ENCODE assay signal across 1 cellular context in the genomic region with DNA sequence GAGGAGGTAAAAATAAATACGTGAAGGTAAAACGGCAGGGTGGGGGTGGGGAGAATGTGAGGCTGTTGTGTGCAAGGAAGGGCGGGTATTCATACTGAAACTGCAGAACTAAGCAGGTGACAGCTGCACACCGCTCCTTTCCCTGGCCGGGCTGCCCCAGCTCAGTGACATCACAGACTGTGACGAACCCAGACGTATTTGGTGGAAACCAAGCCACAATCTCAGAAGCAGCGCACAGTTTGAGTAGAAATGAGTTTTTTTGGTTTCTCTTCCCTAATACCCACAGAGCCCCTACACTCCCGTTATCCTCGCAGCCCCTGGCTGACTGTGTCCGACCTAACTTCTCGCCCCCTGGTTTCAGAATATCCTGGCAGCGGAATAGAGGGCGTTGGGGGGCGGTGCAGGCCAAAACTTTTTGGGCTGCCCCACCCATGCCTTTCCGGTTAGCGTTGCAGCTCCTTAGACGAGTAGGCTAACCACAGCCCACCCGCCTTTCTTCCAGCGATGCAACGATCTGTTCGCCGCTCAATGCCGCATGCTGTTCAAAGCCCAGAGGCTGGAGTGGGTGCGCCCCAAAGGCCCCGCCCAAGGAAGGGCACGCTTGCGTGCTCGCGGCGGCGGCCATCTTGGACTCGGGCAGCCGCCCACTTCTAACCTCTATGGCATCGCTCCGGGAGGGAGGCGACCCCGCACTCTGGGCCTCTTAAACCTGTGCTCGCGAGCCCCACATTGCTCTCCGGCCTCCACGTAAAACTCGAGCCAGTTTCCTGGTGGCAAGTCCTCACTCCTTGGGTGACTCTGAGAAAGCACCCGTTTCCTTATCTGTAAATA.
TF ChIP-seq lines count a peak whose summit lies in the region.

No MANE protein-coding gene starts in this region.

TF ChIP-seq in HepG2, 621 proteins besides CTCF, POLR2A, EP300 and RAD21 (continued from another document and continues in another):
- TF ChIP-seq, protein P1, sequence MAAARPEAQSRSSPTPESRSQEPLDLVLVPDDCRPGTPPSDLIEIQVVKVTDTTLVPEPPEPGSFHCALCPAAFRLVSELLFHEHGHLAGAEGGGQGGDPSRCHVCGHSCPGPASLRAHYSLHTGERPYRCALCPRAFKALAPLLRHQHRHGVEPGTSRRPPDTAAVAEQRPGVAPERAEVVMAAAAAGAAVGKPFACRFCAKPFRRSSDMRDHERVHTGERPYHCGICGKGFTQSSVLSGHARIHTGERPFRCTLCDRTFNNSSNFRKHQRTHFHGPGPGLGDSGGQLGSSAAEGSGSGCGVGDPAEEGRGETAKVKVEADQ (CRISPR knock-in tag; IDR thresholded peaks at IDR 0.05; ENCODE audit: borderline replicate concordance), result no peak
- TF ChIP-seq NFIC (IDR thresholded peaks at IDR 0.05; ENCODE audit: low read length) (no peak), ZNF180 (CRISPR knock-in tag; IDR thresholded peaks at IDR 0.05; ENCODE audit: borderline replicate concordance, low read depth) (no peak), ZEB1 (IDR thresholded peaks at IDR 0.05; ENCODE audit: insufficient replicate concordance, low read depth) (no peak), KDM2A (CRISPR knock-in tag; IDR thresholded peaks at IDR 0.05; ENCODE audit: borderline replicate concordance, low read depth) (peak; percentile 97), ONECUT2 (CRISPR knock-in tag; IDR thresholded peaks at IDR 0.05) (peak; percentile 41; the same call in 1 of the 2 replicates), ZNF335 (CRISPR knock-in tag; IDR thresholded peaks at IDR 0.05) (peak; percentile 78; the same call in 1 of the 2 replicates), MTA3 (CRISPR knock-in tag; IDR thresholded peaks at IDR 0.05) (no peak), EED (CRISPR knock-in tag; IDR thresholded peaks at IDR 0.05) (no peak), ZNF333 (CRISPR knock-in tag; IDR thresholded peaks at IDR 0.05; ENCODE audit: borderline replicate concordance) (no peak), ZNF510 (CRISPR knock-in tag; IDR thresholded peaks at IDR 0.05; ENCODE audit: low read depth) (no peak), CCAR2 (optimal IDR thresholded peaks at IDR 0.05; ENCODE audit: low read depth, low read length) (no peak), SNRNP70 (IDR thresholded peaks at IDR 0.05; ENCODE audit: low read depth, low read length) (no peak), KDM4B (CRISPR knock-in tag; IDR thresholded peaks at IDR 0.05) (peak; percentile 58; the same call in 1 of the 2 replicates), TEAD3 (CRISPR knock-in tag; optimal IDR thresholded peaks at IDR 0.05; ENCODE audit: borderline replicate concordance) (no peak), EZH2 (conservative IDR thresholded peaks at IDR 0.05; ENCODE audit: low read depth, low read length) (no peak), ZNF282 (IDR thresholded peaks at IDR 0.05; ENCODE audit: partially characterized antibody) (no peak), MEIS2 (CRISPR knock-in tag; IDR thresholded peaks at IDR 0.05) (0 out of 2 replicates have a peak, but pooled peaks have one; percentile 16), ZSCAN29 (CRISPR knock-in tag; conservative IDR thresholded peaks at IDR 0.05) (0 out of 2 replicates have a peak, but pooled peaks have one; percentile 20), HNRNPH1 (optimal IDR thresholded peaks at IDR 0.05; ENCODE audit: low read depth, low read length) (no peak), SETDB1 (CRISPR knock-in tag; IDR thresholded peaks at IDR 0.05; ENCODE audit: borderline replicate concordance) (no peak), TP53 (CRISPR knock-in tag; conservative IDR thresholded peaks at IDR 0.05) (0 out of 2 replicates have a peak, but pooled peaks have one; percentile 39), CBX5 (CRISPR knock-in tag; IDR thresholded peaks at IDR 0.05; ENCODE audit: borderline replicate concordance) (peak; percentile 38; the same call in 1 of the 2 replicates), SAP130 (CRISPR knock-in tag; IDR thresholded peaks at IDR 0.05; ENCODE audit: low read depth) (peak; percentile 77), ZNF83 (CRISPR knock-in tag; IDR thresholded peaks at IDR 0.05; ENCODE audit: borderline replicate concordance) (no peak), ZNF460 (CRISPR knock-in tag; IDR thresholded peaks at IDR 0.05; ENCODE audit: borderline replicate concordance) (no peak), GPN1 (CRISPR knock-in tag; IDR thresholded peaks at IDR 0.05; ENCODE audit: borderline replicate concordance) (no peak), PRPF4 (IDR thresholded peaks at IDR 0.05; ENCODE audit: low read depth, low read length, poor library complexity, severe bottlenecking) (no peak), IRF2 (CRISPR knock-in tag; IDR thresholded peaks at IDR 0.05) (no peak), RORA (CRISPR knock-in tag; IDR thresholded peaks at IDR 0.05) (no peak), ZNF780A (CRISPR knock-in tag; IDR thresholded peaks at IDR 0.05) (no peak), CCDC6 (CRISPR knock-in tag; IDR thresholded peaks at IDR 0.05) (no peak; the same call in 1 of the 2 replicates), ZNF292 (CRISPR knock-in tag; IDR thresholded peaks at IDR 0.05; ENCODE audit: borderline replicate concordance, low read depth) (peak; percentile 42; the same call in 1 of the 2 replicates), ZNF138 (CRISPR knock-in tag; IDR thresholded peaks at IDR 0.05; ENCODE audit: low read depth) (no peak)
- TF ChIP-seq, protein P2, sequence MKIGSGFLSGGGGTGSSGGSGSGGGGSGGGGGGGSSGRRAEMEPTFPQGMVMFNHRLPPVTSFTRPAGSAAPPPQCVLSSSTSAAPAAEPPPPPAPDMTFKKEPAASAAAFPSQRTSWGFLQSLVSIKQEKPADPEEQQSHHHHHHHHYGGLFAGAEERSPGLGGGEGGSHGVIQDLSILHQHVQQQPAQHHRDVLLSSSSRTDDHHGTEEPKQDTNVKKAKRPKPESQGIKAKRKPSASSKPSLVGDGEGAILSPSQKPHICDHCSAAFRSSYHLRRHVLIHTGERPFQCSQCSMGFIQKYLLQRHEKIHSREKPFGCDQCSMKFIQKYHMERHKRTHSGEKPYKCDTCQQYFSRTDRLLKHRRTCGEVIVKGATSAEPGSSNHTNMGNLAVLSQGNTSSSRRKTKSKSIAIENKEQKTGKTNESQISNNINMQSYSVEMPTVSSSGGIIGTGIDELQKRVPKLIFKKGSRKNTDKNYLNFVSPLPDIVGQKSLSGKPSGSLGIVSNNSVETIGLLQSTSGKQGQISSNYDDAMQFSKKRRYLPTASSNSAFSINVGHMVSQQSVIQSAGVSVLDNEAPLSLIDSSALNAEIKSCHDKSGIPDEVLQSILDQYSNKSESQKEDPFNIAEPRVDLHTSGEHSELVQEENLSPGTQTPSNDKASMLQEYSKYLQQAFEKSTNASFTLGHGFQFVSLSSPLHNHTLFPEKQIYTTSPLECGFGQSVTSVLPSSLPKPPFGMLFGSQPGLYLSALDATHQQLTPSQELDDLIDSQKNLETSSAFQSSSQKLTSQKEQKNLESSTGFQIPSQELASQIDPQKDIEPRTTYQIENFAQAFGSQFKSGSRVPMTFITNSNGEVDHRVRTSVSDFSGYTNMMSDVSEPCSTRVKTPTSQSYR (CRISPR knock-in tag; IDR thresholded peaks at IDR 0.05; ENCODE audit: borderline replicate concordance), result no peak
- TF ChIP-seq, protein P3, sequence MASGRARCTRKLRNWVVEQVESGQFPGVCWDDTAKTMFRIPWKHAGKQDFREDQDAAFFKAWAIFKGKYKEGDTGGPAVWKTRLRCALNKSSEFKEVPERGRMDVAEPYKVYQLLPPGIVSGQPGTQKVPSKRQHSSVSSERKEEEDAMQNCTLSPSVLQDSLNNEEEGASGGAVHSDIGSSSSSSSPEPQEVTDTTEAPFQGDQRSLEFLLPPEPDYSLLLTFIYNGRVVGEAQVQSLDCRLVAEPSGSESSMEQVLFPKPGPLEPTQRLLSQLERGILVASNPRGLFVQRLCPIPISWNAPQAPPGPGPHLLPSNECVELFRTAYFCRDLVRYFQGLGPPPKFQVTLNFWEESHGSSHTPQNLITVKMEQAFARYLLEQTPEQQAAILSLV (CRISPR knock-in tag; IDR thresholded peaks at IDR 0.05; ENCODE audit: borderline replicate concordance), result peak; percentile 82; the same call in 1 of the 2 replicates
- TF ChIP-seq, protein P4, sequence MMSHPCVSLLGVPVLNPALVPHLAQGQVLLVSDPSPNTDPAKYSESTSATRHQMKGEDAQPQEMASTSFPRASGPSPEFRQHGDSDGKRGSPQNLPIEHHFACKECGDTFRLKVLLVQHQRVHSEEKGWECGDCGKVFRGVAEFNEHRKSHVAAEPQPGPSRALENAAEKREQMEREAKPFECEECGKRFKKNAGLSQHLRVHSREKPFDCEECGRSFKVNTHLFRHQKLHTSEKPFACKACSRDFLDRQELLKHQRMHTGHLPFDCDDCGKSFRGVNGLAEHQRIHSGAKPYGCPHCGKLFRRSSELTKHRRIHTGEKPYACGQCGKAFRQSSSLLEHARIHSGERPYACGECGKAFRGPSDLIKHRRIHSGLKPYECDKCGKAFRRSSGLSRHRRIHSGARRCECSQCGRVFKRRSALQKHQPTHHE (CRISPR knock-in tag; IDR thresholded peaks at IDR 0.05; ENCODE audit: borderline replicate concordance), result no peak
- TF ChIP-seq, protein P5, sequence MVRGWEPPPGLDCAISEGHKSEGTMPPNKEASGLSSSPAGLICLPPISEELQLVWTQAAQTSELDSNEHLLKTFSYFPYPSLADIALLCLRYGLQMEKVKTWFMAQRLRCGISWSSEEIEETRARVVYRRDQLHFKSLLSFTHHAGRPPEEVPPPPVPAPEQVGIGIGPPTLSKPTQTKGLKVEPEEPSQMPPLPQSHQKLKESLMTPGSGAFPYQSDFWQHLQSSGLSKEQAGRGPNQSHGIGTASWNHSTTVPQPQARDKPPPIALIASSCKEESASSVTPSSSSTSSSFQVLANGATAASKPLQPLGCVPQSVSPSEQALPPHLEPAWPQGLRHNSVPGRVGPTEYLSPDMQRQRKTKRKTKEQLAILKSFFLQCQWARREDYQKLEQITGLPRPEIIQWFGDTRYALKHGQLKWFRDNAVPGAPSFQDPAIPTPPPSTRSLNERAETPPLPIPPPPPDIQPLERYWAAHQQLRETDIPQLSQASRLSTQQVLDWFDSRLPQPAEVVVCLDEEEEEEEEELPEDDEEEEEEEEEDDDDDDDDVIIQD (CRISPR knock-in tag; IDR thresholded peaks at IDR 0.05; ENCODE audit: low read depth), result no peak
- TF ChIP-seq, protein P6, sequence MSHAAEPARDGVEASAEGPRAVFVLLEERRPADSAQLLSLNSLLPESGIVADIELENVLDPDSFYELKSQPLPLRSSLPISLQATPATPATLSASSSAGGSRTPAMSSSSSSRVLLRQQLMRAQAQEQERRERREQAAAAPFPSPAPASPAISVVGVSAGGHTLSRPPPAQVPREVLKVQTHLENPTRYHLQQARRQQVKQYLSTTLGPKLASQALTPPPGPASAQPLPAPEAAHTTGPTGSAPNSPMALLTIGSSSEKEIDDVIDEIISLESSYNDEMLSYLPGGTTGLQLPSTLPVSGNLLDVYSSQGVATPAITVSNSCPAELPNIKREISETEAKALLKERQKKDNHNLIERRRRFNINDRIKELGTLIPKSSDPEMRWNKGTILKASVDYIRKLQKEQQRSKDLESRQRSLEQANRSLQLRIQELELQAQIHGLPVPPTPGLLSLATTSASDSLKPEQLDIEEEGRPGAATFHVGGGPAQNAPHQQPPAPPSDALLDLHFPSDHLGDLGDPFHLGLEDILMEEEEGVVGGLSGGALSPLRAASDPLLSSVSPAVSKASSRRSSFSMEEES (CRISPR knock-in tag; IDR thresholded peaks at IDR 0.05), result no peak
- TF ChIP-seq, protein P7, sequence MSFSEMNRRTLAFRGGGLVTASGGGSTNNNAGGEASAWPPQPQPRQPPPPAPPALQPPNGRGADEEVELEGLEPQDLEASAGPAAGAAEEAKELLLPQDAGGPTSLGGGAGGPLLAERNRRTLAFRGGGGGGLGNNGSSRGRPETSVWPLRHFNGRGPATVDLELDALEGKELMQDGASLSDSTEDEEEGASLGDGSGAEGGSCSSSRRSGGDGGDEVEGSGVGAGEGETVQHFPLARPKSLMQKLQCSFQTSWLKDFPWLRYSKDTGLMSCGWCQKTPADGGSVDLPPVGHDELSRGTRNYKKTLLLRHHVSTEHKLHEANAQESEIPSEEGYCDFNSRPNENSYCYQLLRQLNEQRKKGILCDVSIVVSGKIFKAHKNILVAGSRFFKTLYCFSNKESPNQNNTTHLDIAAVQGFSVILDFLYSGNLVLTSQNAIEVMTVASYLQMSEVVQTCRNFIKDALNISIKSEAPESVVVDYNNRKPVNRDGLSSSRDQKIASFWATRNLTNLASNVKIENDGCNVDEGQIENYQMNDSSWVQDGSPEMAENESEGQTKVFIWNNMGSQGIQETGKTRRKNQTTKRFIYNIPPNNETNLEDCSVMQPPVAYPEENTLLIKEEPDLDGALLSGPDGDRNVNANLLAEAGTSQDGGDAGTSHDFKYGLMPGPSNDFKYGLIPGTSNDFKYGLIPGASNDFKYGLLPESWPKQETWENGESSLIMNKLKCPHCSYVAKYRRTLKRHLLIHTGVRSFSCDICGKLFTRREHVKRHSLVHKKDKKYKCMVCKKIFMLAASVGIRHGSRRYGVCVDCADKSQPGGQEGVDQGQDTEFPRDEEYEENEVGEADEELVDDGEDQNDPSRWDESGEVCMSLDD (CRISPR knock-in tag; IDR thresholded peaks at IDR 0.05; ENCODE audit: borderline replicate concordance), result no peak
- TF ChIP-seq, protein P8, sequence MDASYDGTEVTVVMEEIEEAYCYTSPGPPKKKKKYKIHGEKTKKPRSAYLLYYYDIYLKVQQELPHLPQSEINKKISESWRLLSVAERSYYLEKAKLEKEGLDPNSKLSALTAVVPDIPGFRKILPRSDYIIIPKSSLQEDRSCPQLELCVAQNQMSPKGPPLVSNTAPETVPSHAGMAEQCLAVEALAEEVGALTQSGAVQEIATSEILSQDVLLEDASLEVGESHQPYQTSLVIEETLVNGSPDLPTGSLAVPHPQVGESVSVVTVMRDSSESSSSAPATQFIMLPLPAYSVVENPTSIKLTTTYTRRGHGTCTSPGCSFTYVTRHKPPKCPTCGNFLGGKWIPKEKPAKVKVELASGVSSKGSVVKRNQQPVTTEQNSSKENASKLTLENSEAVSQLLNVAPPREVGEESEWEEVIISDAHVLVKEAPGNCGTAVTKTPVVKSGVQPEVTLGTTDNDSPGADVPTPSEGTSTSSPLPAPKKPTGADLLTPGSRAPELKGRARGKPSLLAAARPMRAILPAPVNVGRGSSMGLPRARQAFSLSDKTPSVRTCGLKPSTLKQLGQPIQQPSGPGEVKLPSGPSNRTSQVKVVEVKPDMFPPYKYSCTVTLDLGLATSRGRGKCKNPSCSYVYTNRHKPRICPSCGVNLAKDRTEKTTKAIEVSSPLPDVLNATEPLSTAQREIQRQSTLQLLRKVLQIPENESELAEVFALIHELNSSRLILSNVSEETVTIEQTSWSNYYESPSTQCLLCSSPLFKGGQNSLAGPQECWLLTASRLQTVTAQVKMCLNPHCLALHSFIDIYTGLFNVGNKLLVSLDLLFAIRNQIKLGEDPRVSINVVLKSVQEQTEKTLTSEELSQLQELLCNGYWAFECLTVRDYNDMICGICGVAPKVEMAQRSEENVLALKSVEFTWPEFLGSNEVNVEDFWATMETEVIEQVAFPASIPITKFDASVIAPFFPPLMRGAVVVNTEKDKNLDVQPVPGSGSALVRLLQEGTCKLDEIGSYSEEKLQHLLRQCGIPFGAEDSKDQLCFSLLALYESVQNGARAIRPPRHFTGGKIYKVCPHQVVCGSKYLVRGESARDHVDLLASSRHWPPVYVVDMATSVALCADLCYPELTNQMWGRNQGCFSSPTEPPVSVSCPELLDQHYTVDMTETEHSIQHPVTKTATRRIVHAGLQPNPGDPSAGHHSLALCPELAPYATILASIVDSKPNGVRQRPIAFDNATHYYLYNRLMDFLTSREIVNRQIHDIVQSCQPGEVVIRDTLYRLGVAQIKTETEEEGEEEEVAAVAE (CRISPR knock-in tag; IDR thresholded peaks at IDR 0.05; ENCODE audit: borderline replicate concordance), result peak; percentile 87
- TF ChIP-seq, protein P9, sequence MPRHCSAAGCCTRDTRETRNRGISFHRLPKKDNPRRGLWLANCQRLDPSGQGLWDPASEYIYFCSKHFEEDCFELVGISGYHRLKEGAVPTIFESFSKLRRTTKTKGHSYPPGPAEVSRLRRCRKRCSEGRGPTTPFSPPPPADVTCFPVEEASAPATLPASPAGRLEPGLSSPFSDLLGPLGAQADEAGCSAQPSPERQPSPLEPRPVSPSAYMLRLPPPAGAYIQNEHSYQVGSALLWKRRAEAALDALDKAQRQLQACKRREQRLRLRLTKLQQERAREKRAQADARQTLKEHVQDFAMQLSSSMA (CRISPR knock-in tag; IDR thresholded peaks at IDR 0.05), result no peak
